ENCODE assay signal across 1 cellular context in the genomic region with DNA sequence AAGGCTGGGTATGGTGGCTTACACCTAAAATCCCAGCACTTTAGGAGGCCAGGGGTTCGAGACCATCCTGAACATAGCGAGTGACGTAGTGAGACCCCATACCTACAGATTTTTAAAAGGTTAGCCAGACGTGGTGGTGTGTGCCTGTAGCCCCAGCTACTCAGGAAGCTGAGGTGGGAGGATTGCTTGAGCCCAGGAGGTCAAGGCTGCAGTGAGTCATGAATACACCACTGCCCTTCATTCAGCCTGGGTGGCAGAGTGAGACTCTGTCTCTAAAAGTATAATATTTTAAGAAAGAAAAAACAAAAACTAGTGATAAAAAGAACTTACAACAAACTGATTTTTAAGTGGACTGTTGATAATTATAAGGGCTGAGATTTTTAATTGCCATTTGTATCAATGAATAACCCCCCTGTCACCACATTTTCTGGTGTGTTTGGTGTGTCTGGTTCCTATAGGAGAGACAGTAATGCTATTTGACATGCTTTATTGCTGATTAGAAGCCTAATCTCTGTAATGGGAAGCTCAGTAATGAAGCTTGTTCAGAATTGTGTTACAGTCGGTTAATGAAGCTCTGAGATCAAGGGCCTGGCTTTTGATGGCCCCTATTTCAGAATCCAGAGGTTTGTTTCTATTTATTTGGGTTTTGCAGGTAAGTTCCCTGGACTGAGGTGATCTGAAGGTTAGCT.
TF ChIP-seq lines count a peak whose summit lies in the region.

No MANE protein-coding gene starts in this region.

TF ChIP-seq in SK-N-SH treated with all-trans-retinoic acid at 6 μM for 48 hours, 23 proteins besides CTCF, POLR2A, EP300 and RAD21 (continued from another document):
- no peak for TF ChIP-seq RARB (CRISPR knock-in tag; IDR thresholded peaks at IDR 0.05)
- no peak for TF ChIP-seq TCF4 (CRISPR knock-in tag; IDR thresholded peaks at IDR 0.05; ENCODE audit: borderline replicate concordance)
- no peak for TF ChIP-seq ARNTL (CRISPR knock-in tag; IDR thresholded peaks at IDR 0.05; ENCODE audit: borderline replicate concordance, low read depth)
- no peak for TF ChIP-seq ZNF70 (CRISPR knock-in tag; IDR thresholded peaks at IDR 0.05)
- TF ChIP-seq OSR1 (CRISPR knock-in tag; IDR thresholded peaks at IDR 0.05) = no peak
- no peak for TF ChIP-seq SNAI2 (CRISPR knock-in tag; IDR thresholded peaks at IDR 0.05)
